In the genomic region with DNA sequence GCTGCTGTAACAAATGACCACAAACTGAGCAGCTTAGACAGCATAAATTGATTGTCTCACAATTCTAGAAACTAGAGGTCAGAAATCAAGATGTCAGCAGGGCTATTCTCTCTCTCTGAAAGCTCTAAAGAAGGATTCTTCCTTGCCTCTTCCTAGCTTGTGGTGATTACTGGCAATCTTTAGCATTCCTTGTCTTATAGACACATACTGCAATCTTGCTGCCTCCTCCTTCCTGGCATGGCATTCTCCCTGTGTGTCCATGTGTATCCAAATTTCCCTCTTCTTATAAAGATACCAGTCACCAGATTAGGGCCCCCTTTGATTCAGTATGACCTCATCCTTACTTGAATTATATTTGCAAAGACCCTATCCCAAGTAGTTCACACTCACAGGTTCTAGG, we compare ENCODE assay signal across 12 cellular contexts. TPM values are rescaled to one million over a fixed set of nuclear protein-coding genes. Genes with fewer than 3 reads are reported as not detected.
A peak's percentile ranks its signal among the peaks of the same experiment; 100 is the strongest.
DNase-seq lines count a peak whose midpoint lies in the region; ATAC-seq and TF ChIP-seq lines count a peak whose summit lies in the region.
"Had no signal": no experiment of that assay in that cellular context is flagged by ENCODE, and none has a peak within 500 bp of the region (broad histone marks: within the 10 kb centered on the region; RNA-seq: fewer than 3 reads in every experiment).

No MANE protein-coding gene starts in this region.

- in situ Hi-C loops in transverse colon (cut with MboI; ENCODE audit: low pct_ligation_motif_present in 1 of 4, low pct_unique_long_range_greater_than_20kb in 1 of 4, low sequenced_read_pairs in 3 of 4) = no loop called here

- peaks cover 38% of the 10 kb centered on the region for H3K4me1 ChIP-seq in OCI-LY7 (ENCODE audit: insufficient read depth, low read length, poor library complexity, severe bottlenecking)
- peaks cover 2% of the 10 kb centered on the region for H3K4me1 ChIP-seq in endodermal cell (ENCODE audit: control insufficient read depth, insufficient read depth, low read length)
- H3K4me1 ChIP-seq in transverse colon = peaks cover 19 to 29% (median 26%) of the 10 kb centered on the region in 4 donors

- H3K9me3 ChIP-seq in OCI-LY7 (ENCODE audit: low read length) = no peaks in the 10 kb centered on the region
- no peaks in the 10 kb centered on the region for H3K9me3 ChIP-seq in endodermal cell (ENCODE audit: control insufficient read depth, low read length)
- H3K9me3 ChIP-seq in transverse colon = no peaks in the 10 kb centered on the region

- TF ChIP-seq CTCF in OCI-LY7 (conservative IDR thresholded peaks at IDR 0.05; ENCODE audit: low read length) (no peak), endodermal cell (conservative IDR thresholded peaks at IDR 0.05) (no peak), transverse colon (IDR thresholded peaks at IDR 0.05) (no peak)

- intact Hi-C loops in OCI-LY7 (cut with micrococcal nuclease; ENCODE audit: unreplicated experiment) = no loop called here
- intact Hi-C loops in transverse colon (cut with DNase I; ENCODE audit: low total_unique reads) = no loop called here

- peak overlapping the region; percentile 80 for H3K4me2 ChIP-seq in OCI-LY7 (ENCODE audit: low read length)

- no peaks in the 10 kb centered on the region for H3K27me3 Mint-ChIP-seq in activated CD8-positive, alpha-beta memory T cell treated with anti-CD3 and anti-CD28 coated beads, Interleukin-2, amount 10 ng/mL, durations not matched to agents 7 days and 5 days
- H3K27me3 Mint-ChIP-seq in endodermal cell (ENCODE audit: insufficient read depth) = no peaks in the 10 kb centered on the region

- H3K4me1 Mint-ChIP-seq in activated CD8-positive, alpha-beta memory T cell treated with anti-CD3 and anti-CD28 coated beads, Interleukin-2, amount 10 ng/mL, durations not matched to agents 7 days and 5 days = peaks cover 41% of the 10 kb centered on the region
- peaks cover 32% of the 10 kb centered on the region for H3K4me1 Mint-ChIP-seq in endodermal cell

- CTCF ChIA-PET in activated CD8-positive, alpha-beta memory T cell treated with anti-CD3 and anti-CD28 coated beads, Interleukin-2, amount 10 ng/mL, durations not matched to agents 7 days and 5 days (lab: Charles Lee) = interaction anchor here (3.1 kb wide), 1 partner anchor 16 kb away, joined by 11 read pairs; a partner anchor contains a TSS
- CTCF ChIA-PET in OCI-LY7 (lab: Charles Lee; ENCODE audit: unreplicated experiment) = no interaction called here

- peak overlapping the region; percentile 7 for H3K4me3 Mint-ChIP-seq in activated CD8-positive, alpha-beta memory T cell treated with anti-CD3 and anti-CD28 coated beads, Interleukin-2, amount 10 ng/mL, durations not matched to agents 7 days and 5 days
- peak overlapping the region; percentile 88 for H3K4me3 Mint-ChIP-seq in endodermal cell

- H3K9ac ChIP-seq in endodermal cell (ENCODE audit: extremely low read depth, low read length, poor library complexity, severe bottlenecking) = no peak overlapping the region

- no peak for ATAC-seq in activated CD8-positive, alpha-beta memory T cell treated with anti-CD3 and anti-CD28 coated beads, Interleukin-2, amount 10 ng/mL, durations not matched to agents 7 days and 5 days
- ATAC-seq in GM18519 (IDR thresholded peaks at IDR 0.05; ENCODE audit: low FRiP score, unreplicated experiment) (no peak), GM18520 (IDR thresholded peaks at IDR 0.05; ENCODE audit: unreplicated experiment) (no peak)

- H3K27ac ChIP-seq in OCI-LY7 (ENCODE audit: low read depth, low read length, poor library complexity, severe bottlenecking) (no peak overlapping the region), endodermal cell (ENCODE audit: low read depth, low read length) (no peak overlapping the region), transverse colon (no peak overlapping the region)

- peak overlapping the region; percentile 58 for H3K27ac Mint-ChIP-seq in activated CD8-positive, alpha-beta memory T cell treated with anti-CD3 and anti-CD28 coated beads, Interleukin-2, amount 10 ng/mL, durations not matched to agents 7 days and 5 days
- peak overlapping the region; percentile 9 for H3K27ac Mint-ChIP-seq in endodermal cell

- no peak for TF ChIP-seq EP300 in transverse colon (IDR thresholded peaks at IDR 0.05; ENCODE audit: low read depth)

- H3K36me3 ChIP-seq in OCI-LY7 (ENCODE audit: insufficient read depth, low read length) (peaks cover 45% of the 10 kb centered on the region), endodermal cell (ENCODE audit: control insufficient read depth, insufficient read depth, low read length) (peaks cover 8% of the 10 kb centered on the region), transverse colon (no peaks in the 10 kb centered on the region)

- BruUV-seq in OCI-LY7 (replicated peaks; lab: Mats Ljungman, UMichigan) = no TSS peak

- peaks cover 93% of the 10 kb centered on the region for H3K79me2 ChIP-seq in OCI-LY7 (ENCODE audit: insufficient read depth, low read depth, low read length)

- H4K20me1 ChIP-seq in OCI-LY7 (ENCODE audit: insufficient read depth, low read length) = peaks cover 17% of the 10 kb centered on the region; the same call in 1 of the 2 replicates

- TF ChIP-seq POLR2A in transverse colon (IDR thresholded peaks at IDR 0.05) = no peak

- no peak overlapping the region for H2AFZ ChIP-seq in OCI-LY7 (ENCODE audit: low read length)

- H3K4me3 ChIP-seq in OCI-LY7 (ENCODE audit: low read depth, low read length, poor library complexity, severe bottlenecking) = peak overlapping the region; percentile 94
- peak overlapping the region; percentile 89 for H3K4me3 ChIP-seq in endodermal cell (ENCODE audit: low read length)
- H3K4me3 ChIP-seq in transverse colon = no peak overlapping the region

- H3K9me3 Mint-ChIP-seq in activated CD8-positive, alpha-beta memory T cell treated with anti-CD3 and anti-CD28 coated beads, Interleukin-2, amount 10 ng/mL, durations not matched to agents 7 days and 5 days (ENCODE audit: low read depth) = no peaks in the 10 kb centered on the region
- no peaks in the 10 kb centered on the region for H3K9me3 Mint-ChIP-seq in endodermal cell

- DNase-seq in activated CD8-positive, alpha-beta memory T cell treated with anti-CD3 and anti-CD28 coated beads, Interleukin-2, amount 10 ng/mL, durations not matched to agents 7 days and 5 days = no peak
- DNase-seq in activated CD8-positive, alpha-beta memory T cell treated with anti-CD3 and anti-CD28 coated beads, Interleukin-2, amount 50 U/mL, for 4 hours = no peak
- DNase-seq in OCI-LY7 (ENCODE audit: low spot score) (no peak), endodermal cell (no peak), renal cortical epithelial cell (ENCODE audit: low read depth) (peak; percentile 43), transverse colon (no peak)
- DNase-seq: effector CD8-positive, alpha-beta T cell; KBM-7; NCI-H526; posterior cingulate gyrus had no signal

- H3K27me3 ChIP-seq in endodermal cell (ENCODE audit: control insufficient read depth, insufficient read depth, low read length, poor library complexity, severe bottlenecking) (no peaks in the 10 kb centered on the region), transverse colon (no peaks in the 10 kb centered on the region)

- POLR2A ChIA-PET in OCI-LY7 (lab: Charles Lee) = interaction anchor here (1.0 to 1.7 kb wide), 3 partner anchors 10 to 17 kb away, joined by 3 to 8 read pairs (median 3); a partner anchor contains a TSS

- H3K9me2 ChIP-seq in OCI-LY7 (ENCODE audit: insufficient read depth, low read length) = no peaks in the 10 kb centered on the region

- H3K36me3 Mint-ChIP-seq in activated CD8-positive, alpha-beta memory T cell treated with anti-CD3 and anti-CD28 coated beads, Interleukin-2, amount 10 ng/mL, durations not matched to agents 7 days and 5 days = peaks cover 28% of the 10 kb centered on the region
- H3K36me3 Mint-ChIP-seq in endodermal cell (ENCODE audit: low read depth) = peaks cover 22% of the 10 kb centered on the region

RNA-seq across cellular contexts. Expression of a gene that starts 2.3 kb away (rescaled TPM):
- 10 to 100 TPM; 27.6 to 30.1 TPM for total RNA-seq in activated CD8-positive, alpha-beta memory T cell treated with anti-CD3 and anti-CD28 coated beads, Interleukin-2, amount 10 ng/mL, durations not matched to agents 7 days and 5 days
- 25.0 and 26.4 TPM in 2 replicates for total RNA-seq in OCI-LY7 (2014; rRNA removed; shearing (Covaris generic))
- total RNA-seq in OCI-LY7 (2022) = 30.3 and 32.1 TPM in 2 replicates
- 10 to 100 TPM; 37.9 to 40.3 TPM for total RNA-seq in endodermal cell
- polyA plus RNA-seq in endodermal cell (2013, experiment 1 of 2) = 26.4 TPM
- 23.3 TPM for polyA plus RNA-seq in endodermal cell (2013, experiment 2 of 2)
- total RNA-seq in renal cortical epithelial cell = 22.4 and 34.3 TPM in 2 replicates
- total RNA-seq in transverse colon = 10 to 100 TPM in 2 of 4 donors, 1 to 10 TPM in 2; 4.9 to 18.9 (median 11.4) TPM

RNA-seq across cellular contexts. Expression of a gene that starts 2.4 kb away (rescaled TPM):
- total RNA-seq in activated CD8-positive, alpha-beta memory T cell treated with anti-CD3 and anti-CD28 coated beads, Interleukin-2, amount 10 ng/mL, durations not matched to agents 7 days and 5 days = 10 to 100 TPM; 21.6 to 30.8 TPM
- 22.7 and 26.9 TPM in 2 replicates for total RNA-seq in OCI-LY7 (2014; rRNA removed; shearing (Covaris generic))
- total RNA-seq in OCI-LY7 (2022) (26.4 and 28.5 TPM in 2 replicates), endodermal cell (10 to 100 TPM; 33.4 to 38.4 TPM), renal cortical epithelial cell (97.9 and 109 TPM in 2 replicates), transverse colon (10 to 100 TPM in 3 of 4 donors, 1 to 10 TPM in 1; 6.4 to 43.8 (median 32.0) TPM)
- 44.8 TPM for polyA plus RNA-seq in endodermal cell (2013, experiment 1 of 2)
- 45.3 TPM for polyA plus RNA-seq in endodermal cell (2013, experiment 2 of 2)

RNA-seq across cellular contexts. Expression of a gene that starts 16.8 kb away (rescaled TPM):
- 10 to 100 TPM; 13.3 to 21.9 TPM for total RNA-seq in activated CD8-positive, alpha-beta memory T cell treated with anti-CD3 and anti-CD28 coated beads, Interleukin-2, amount 10 ng/mL, durations not matched to agents 7 days and 5 days
- total RNA-seq in OCI-LY7 (2014; rRNA removed; shearing (Covaris generic)) = 15.9 and 17.0 TPM in 2 replicates
- 13.7 and 13.9 TPM in 2 replicates for total RNA-seq in OCI-LY7 (2022)
- total RNA-seq in endodermal cell = 1 to 10 TPM; 3.6 to 4.8 TPM
- polyA plus RNA-seq in endodermal cell (2013, experiment 1 of 2) = 8.2 TPM
- polyA plus RNA-seq in endodermal cell (2013, experiment 2 of 2) = 8.8 TPM
- total RNA-seq in renal cortical epithelial cell = 4.8 and 10.8 TPM in 2 replicates
- total RNA-seq in transverse colon = 1 to 10 TPM; 1.4 to 2.1 (median 1.5) TPM

Comparison
In these comparisons a context has a peak if more than half of its experiments do, and no peak if none do; other contexts are left out.
1. H3K4me3 ChIP-seq: peak in OCI-LY7 (single experiment) and endodermal cell (single experiment); none in transverse colon (0 of 4).